ENCODE assay signal across 1 cellular context in the genomic region with DNA sequence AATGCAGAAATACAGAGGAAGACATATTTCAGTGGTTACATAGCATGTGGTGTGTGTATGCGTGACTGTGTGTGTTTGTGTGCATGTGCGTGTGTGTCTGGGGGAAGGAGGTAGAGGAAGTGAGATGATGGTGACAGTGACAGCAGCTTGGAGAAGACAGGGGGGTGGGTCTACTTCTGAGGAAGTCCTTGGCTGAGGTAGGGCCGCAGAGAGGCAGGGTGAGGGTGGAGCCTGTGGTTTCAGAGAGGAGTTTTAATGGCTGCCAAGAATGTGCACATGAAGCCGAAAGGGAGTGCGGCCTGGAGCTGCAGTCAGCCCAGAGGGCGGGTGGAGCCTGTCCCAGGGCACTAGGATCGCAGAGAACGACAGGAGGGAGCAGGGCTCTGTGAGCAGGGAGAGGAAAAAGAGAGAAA.
TF ChIP-seq lines count a peak whose summit lies in the region.

No MANE protein-coding gene starts in this region.

TF ChIP-seq in HEK293, 187 proteins besides CTCF, POLR2A, EP300 and RAD21 (continued from another document and continues in another):
- TF ChIP-seq ZBTB11 (tag by site-specific recombination; conservative IDR thresholded peaks at IDR 0.05; ENCODE audit: low read depth) (no peak), OVOL3 (tag by site-specific recombination; IDR thresholded peaks at IDR 0.05) (no peak), ZNF692 (tag by site-specific recombination; IDR thresholded peaks at IDR 0.05) (no peak; the same call in 1 of the 2 replicates), YY2 (tag by site-specific recombination; IDR thresholded peaks at IDR 0.05) (peak; percentile 83), ZNF704 (tag by site-specific recombination; IDR thresholded peaks at IDR 0.05) (no peak), ZBTB7A (tag by site-specific recombination; IDR thresholded peaks at IDR 0.05; ENCODE audit: low read depth) (no peak), ZNF660 (tag by site-specific recombination; IDR thresholded peaks at IDR 0.05) (no peak), TRIM28 (IDR thresholded peaks at IDR 0.05; ENCODE audit: borderline replicate concordance, low read length) (no peak), ZNF791 (tag by site-specific recombination; IDR thresholded peaks at IDR 0.05) (no peak), SALL2 (tag by site-specific recombination; IDR thresholded peaks at IDR 0.05; ENCODE audit: borderline replicate concordance) (no peak), ZNF768 (tag by site-specific recombination; IDR thresholded peaks at IDR 0.05) (no peak), SP7 (tag by site-specific recombination; IDR thresholded peaks at IDR 0.05) (peak; percentile 86), ZNF140 (tag by site-specific recombination; IDR thresholded peaks at IDR 0.05) (no peak), ZNF600 (tag by site-specific recombination; IDR thresholded peaks at IDR 0.05) (peak; percentile 49), ZNF16 (tag by site-specific recombination; IDR thresholded peaks at IDR 0.05; ENCODE audit: low read depth) (no peak), GLIS1 (tag by site-specific recombination; IDR thresholded peaks at IDR 0.05) (peak; percentile 19; the same call in 1 of the 2 replicates), ZNF664 (tag by site-specific recombination; IDR thresholded peaks at IDR 0.05) (no peak), ZNF19 (tag by site-specific recombination; IDR thresholded peaks at IDR 0.05; ENCODE audit: low read depth) (no peak), SETDB1 (IDR thresholded peaks at IDR 0.05; ENCODE audit: insufficient read length, low read length) (no peak), ZNF223 (tag by site-specific recombination; IDR thresholded peaks at IDR 0.05) (no peak), ZNF624 (tag by site-specific recombination; IDR thresholded peaks at IDR 0.05) (no peak), ZNF473 (tag by site-specific recombination; IDR thresholded peaks at IDR 0.05) (no peak), ZNF10 (tag by site-specific recombination; IDR thresholded peaks at IDR 0.05) (no peak), ZNF350 (tag by site-specific recombination; IDR thresholded peaks at IDR 0.05) (no peak), ZNF324 (tag by site-specific recombination; IDR thresholded peaks at IDR 0.05) (no peak), KLF17 (tag by site-specific recombination; IDR thresholded peaks at IDR 0.05) (peak; percentile 83; the same call in 1 of the 2 replicates), ZNF404 (tag by site-specific recombination; IDR thresholded peaks at IDR 0.05) (no peak; the same call in 1 of the 2 replicates), GLIS2 (tag by site-specific recombination; IDR thresholded peaks at IDR 0.05) (peak; percentile 51), IKZF3 (tag by site-specific recombination; IDR thresholded peaks at IDR 0.05) (no peak), WT1 (tag by site-specific recombination; IDR thresholded peaks at IDR 0.05) (peak; percentile 75), PRDM1 (tag by site-specific recombination; IDR thresholded peaks at IDR 0.05) (no peak), FEZF1 (tag by site-specific recombination; IDR thresholded peaks at IDR 0.05) (peak; percentile 71), ZNF184 (tag by site-specific recombination; IDR thresholded peaks at IDR 0.05) (no peak), ZNF133 (tag by site-specific recombination; IDR thresholded peaks at IDR 0.05) (no peak), MYNN (tag by site-specific recombination; IDR thresholded peaks at IDR 0.05; ENCODE audit: borderline replicate concordance) (no peak), ZNF394 (tag by site-specific recombination; IDR thresholded peaks at IDR 0.05; ENCODE audit: borderline replicate concordance) (no peak), ZNF280C (tag by site-specific recombination; IDR thresholded peaks at IDR 0.05) (no peak), BCL11B (tag by site-specific recombination; IDR thresholded peaks at IDR 0.05; ENCODE audit: low read depth) (no peak), ZNF585B (tag by site-specific recombination; IDR thresholded peaks at IDR 0.05) (no peak), ZNF169 (tag by site-specific recombination; IDR thresholded peaks at IDR 0.05) (no peak), KLF9 (tag by site-specific recombination; IDR thresholded peaks at IDR 0.05; ENCODE audit: low read depth) (peak; percentile 52; the same call in 1 of the 2 replicates), KLF7 (tag by site-specific recombination; IDR thresholded peaks at IDR 0.05; ENCODE audit: borderline replicate concordance) (no peak), ZSCAN16 (tag by site-specific recombination; IDR thresholded peaks at IDR 0.05) (no peak), ZNF747 (tag by site-specific recombination; IDR thresholded peaks at IDR 0.05) (no peak)
- TF ChIP-seq, protein P1, sequence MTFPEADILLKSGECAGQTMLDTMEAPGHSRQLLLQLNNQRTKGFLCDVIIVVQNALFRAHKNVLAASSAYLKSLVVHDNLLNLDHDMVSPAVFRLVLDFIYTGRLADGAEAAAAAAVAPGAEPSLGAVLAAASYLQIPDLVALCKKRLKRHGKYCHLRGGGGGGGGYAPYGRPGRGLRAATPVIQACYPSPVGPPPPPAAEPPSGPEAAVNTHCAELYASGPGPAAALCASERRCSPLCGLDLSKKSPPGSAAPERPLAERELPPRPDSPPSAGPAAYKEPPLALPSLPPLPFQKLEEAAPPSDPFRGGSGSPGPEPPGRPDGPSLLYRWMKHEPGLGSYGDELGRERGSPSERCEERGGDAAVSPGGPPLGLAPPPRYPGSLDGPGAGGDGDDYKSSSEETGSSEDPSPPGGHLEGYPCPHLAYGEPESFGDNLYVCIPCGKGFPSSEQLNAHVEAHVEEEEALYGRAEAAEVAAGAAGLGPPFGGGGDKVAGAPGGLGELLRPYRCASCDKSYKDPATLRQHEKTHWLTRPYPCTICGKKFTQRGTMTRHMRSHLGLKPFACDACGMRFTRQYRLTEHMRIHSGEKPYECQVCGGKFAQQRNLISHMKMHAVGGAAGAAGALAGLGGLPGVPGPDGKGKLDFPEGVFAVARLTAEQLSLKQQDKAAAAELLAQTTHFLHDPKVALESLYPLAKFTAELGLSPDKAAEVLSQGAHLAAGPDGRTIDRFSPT (tag by site-specific recombination; IDR thresholded peaks at IDR 0.05) = no peak
- TF ChIP-seq, protein P2, sequence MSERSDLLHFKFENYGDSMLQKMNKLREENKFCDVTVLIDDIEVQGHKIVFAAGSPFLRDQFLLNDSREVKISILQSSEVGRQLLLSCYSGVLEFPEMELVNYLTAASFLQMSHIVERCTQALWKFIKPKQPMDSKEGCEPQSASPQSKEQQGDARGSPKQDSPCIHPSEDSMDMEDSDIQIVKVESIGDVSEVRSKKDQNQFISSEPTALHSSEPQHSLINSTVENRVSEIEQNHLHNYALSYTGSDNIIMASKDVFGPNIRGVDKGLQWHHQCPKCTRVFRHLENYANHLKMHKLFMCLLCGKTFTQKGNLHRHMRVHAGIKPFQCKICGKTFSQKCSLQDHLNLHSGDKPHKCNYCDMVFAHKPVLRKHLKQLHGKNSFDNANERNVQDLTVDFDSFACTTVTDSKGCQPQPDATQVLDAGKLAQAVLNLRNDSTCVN (tag by site-specific recombination; optimal IDR thresholded peaks at IDR 0.05) = no peak
- TF ChIP-seq, protein P3, sequence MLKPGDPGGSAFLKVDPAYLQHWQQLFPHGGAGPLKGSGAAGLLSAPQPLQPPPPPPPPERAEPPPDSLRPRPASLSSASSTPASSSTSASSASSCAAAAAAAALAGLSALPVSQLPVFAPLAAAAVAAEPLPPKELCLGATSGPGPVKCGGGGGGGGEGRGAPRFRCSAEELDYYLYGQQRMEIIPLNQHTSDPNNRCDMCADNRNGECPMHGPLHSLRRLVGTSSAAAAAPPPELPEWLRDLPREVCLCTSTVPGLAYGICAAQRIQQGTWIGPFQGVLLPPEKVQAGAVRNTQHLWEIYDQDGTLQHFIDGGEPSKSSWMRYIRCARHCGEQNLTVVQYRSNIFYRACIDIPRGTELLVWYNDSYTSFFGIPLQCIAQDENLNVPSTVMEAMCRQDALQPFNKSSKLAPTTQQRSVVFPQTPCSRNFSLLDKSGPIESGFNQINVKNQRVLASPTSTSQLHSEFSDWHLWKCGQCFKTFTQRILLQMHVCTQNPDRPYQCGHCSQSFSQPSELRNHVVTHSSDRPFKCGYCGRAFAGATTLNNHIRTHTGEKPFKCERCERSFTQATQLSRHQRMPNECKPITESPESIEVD (tag by site-specific recombination; IDR thresholded peaks at IDR 0.05) = no peak
- TF ChIP-seq, protein P4, sequence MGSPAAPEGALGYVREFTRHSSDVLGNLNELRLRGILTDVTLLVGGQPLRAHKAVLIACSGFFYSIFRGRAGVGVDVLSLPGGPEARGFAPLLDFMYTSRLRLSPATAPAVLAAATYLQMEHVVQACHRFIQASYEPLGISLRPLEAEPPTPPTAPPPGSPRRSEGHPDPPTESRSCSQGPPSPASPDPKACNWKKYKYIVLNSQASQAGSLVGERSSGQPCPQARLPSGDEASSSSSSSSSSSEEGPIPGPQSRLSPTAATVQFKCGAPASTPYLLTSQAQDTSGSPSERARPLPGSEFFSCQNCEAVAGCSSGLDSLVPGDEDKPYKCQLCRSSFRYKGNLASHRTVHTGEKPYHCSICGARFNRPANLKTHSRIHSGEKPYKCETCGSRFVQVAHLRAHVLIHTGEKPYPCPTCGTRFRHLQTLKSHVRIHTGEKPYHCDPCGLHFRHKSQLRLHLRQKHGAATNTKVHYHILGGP (tag by site-specific recombination; IDR thresholded peaks at IDR 0.05) = no peak
- TF ChIP-seq, protein P5, sequence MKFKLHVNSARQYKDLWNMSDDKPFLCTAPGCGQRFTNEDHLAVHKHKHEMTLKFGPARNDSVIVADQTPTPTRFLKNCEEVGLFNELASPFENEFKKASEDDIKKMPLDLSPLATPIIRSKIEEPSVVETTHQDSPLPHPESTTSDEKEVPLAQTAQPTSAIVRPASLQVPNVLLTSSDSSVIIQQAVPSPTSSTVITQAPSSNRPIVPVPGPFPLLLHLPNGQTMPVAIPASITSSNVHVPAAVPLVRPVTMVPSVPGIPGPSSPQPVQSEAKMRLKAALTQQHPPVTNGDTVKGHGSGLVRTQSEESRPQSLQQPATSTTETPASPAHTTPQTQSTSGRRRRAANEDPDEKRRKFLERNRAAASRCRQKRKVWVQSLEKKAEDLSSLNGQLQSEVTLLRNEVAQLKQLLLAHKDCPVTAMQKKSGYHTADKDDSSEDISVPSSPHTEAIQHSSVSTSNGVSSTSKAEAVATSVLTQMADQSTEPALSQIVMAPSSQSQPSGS (tag by site-specific recombination; IDR thresholded peaks at IDR 0.05; ENCODE audit: low read depth) = no peak
